Comparison of ENCODE assay signal across 34 cellular contexts in genomic region chrX:53926030-53926429, GRCh38.
"Had no signal": no experiment of that assay in that cellular context is flagged by ENCODE, and none has a peak within 500 bp of the region (broad histone marks: within the 10 kb centered on the region; RNA-seq: fewer than 3 reads in every experiment).

No MANE protein-coding gene starts in this region.

- H3K27ac ChIP-seq: adrenal gland, ascending aorta, body of pancreas, brain microvascular endothelial cell, breast epithelium, cardiac muscle cell had no signal

- DNase-seq: activated effector memory CD4-positive, alpha-beta T cell treated with anti-CD3 and anti-CD28 coated beads, Interleukin-2, amount 50 U/mL, for 16 hours; activated effector memory CD4-positive, alpha-beta T cell treated with Interleukin-2 at 50 U/mL for 16 hours; activated gamma-delta T cell; activated gamma-delta T cell treated with Interleukin-2 at 50 U/mL for 16 hours; activated naive CD4-positive, alpha-beta T cell; activated naive CD4-positive, alpha-beta T cell treated with anti-CD3 and anti-CD28 coated beads for 36 hours; activated naive CD4-positive, alpha-beta T cell treated with anti-CD3 and anti-CD28 coated beads, Interleukin-2, amount 10 ng/mL, durations not matched to agents 7 days and 5 days; activated naive CD4-positive, alpha-beta T cell treated with anti-CD3 and anti-CD28 coated beads, Interleukin-2, amount 50 U/mL, for 16 hours; activated naive CD4-positive, alpha-beta T cell treated with Interleukin-2 at 50 U/mL for 16 hours; activated naive CD8-positive, alpha-beta T cell treated with anti-CD3 and anti-CD28 coated beads for 36 hours; activated naive CD8-positive, alpha-beta T cell treated with anti-CD3 and anti-CD28 coated beads, Interleukin-2, amount 10 ng/mL, durations not matched to agents 7 days and 5 days; activated naive CD8-positive, alpha-beta T cell treated with anti-CD3 and anti-CD28 coated beads, Interleukin-2, amount 50 U/mL, for 24 hours; activated T-cell treated with anti-CD3 and anti-CD28 coated beads, Interleukin-2, amount 50 U/mL, for 1 hour; activated T-cell treated with anti-CD3 and anti-CD28 coated beads, Interleukin-2, amount 50 U/mL, for 24 hours; activated T-cell treated with anti-CD3 and anti-CD28 coated beads, Interleukin-2, amount 50 U/mL, for 4 hours; activated T-cell treated with anti-CD3 and anti-CD28 coated beads, Interleukin-2, amount 50 U/mL, for 48 hours; activated T-cell treated with anti-CD3 and anti-CD28 coated beads, Interleukin-2, amount 50 U/mL, for 72 hours; adrenal gland; amniotic stem cell; amygdala; anterior cingulate cortex; aorta; body of pancreas; brain microvascular endothelial cell; caudate nucleus; central memory CD4-positive, alpha-beta T cell; cerebellar nuclear complex had no signal

- H3K36me3 ChIP-seq: adrenal gland, ascending aorta, brain microvascular endothelial cell, breast epithelium, cardiac muscle cell had no signal

- H3K4me1 ChIP-seq: adrenal gland, ascending aorta, body of pancreas, breast epithelium had no signal

- FAIRE-seq: astrocyte, bronchial epithelial cell had no signal

- ATAC-seq: activated naive CD4-positive, alpha-beta T cell treated with anti-CD3 and anti-CD28 coated beads, Interleukin-2, amount 50 U/mL, for 72 hours; activated naive CD8-positive, alpha-beta T cell treated with anti-CD3 and anti-CD28 coated beads, Interleukin-2, amount 50 U/mL, for 24 hours; activated T-cell treated with anti-CD3 and anti-CD28 coated beads, Interleukin-2, amount 50 U/mL, for 4 hours; activated T-cell treated with anti-CD3 and anti-CD28 coated beads, Interleukin-2, amount 50 U/mL, for 72 hours; activated T-helper 17 cell treated with anti-CD3 and anti-CD28 coated beads, Interleukin-2, amount 50 U/mL, for 72 hours; body of pancreas had no signal

- H3K9me3 ChIP-seq: adrenal gland, ascending aorta, body of pancreas, breast epithelium had no signal

- H3K27me3 ChIP-seq: adrenal gland, ascending aorta, body of pancreas, brain microvascular endothelial cell, cardiac muscle cell had no signal

- H3K4me3 ChIP-seq: adrenal gland, ascending aorta, body of pancreas, breast epithelium, cardiac muscle cell had no signal
